Comparison of ENCODE assay signal across 1 cellular context in the genomic region with DNA sequence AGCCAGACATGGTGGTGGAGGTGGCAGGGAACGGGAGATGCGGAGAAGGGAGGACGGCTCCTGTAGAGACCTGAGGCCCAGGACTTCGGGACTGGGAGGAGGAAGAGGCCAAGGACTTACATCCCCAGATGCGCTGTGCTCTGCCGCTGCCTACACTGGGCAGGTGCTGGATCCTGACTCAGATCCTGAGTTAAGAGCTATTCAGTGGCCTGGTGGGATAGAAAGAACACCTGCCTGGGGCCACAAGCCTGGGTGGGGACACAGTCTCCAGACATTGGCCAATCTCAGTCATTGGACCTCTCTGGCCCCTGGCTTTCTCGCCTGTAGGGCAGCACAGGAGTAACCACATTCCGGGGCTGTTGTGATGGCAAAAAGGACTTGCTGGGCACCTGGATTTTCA.
TF ChIP-seq lines count a peak whose summit lies in the region.

No MANE protein-coding gene starts in this region.

TF ChIP-seq in WTC11, 78 proteins besides CTCF, POLR2A, EP300 and RAD21 (continued from another document):
- TF ChIP-seq, protein P1, sequence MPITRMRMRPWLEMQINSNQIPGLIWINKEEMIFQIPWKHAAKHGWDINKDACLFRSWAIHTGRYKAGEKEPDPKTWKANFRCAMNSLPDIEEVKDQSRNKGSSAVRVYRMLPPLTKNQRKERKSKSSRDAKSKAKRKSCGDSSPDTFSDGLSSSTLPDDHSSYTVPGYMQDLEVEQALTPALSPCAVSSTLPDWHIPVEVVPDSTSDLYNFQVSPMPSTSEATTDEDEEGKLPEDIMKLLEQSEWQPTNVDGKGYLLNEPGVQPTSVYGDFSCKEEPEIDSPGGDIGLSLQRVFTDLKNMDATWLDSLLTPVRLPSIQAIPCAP (CRISPR knock-in tag; IDR thresholded peaks at IDR 0.05): no peak
- TF ChIP-seq NR1H2 (CRISPR knock-in tag; IDR thresholded peaks at IDR 0.05) (no peak), ESRRA (CRISPR knock-in tag; IDR thresholded peaks at IDR 0.05; ENCODE audit: borderline replicate concordance) (no peak), ETV6 (CRISPR knock-in tag; IDR thresholded peaks at IDR 0.05) (no peak), PRRX2 (CRISPR knock-in tag; IDR thresholded peaks at IDR 0.05) (no peak), NFYB (CRISPR knock-in tag; conservative IDR thresholded peaks at IDR 0.05; ENCODE audit: low read depth) (no peak), ZNF219 (CRISPR knock-in tag; IDR thresholded peaks at IDR 0.05; ENCODE audit: borderline replicate concordance) (no peak), NFE2L1 (CRISPR knock-in tag; IDR thresholded peaks at IDR 0.05) (no peak), RORB (CRISPR knock-in tag; IDR thresholded peaks at IDR 0.05) (no peak), GRHL2 (CRISPR knock-in tag; IDR thresholded peaks at IDR 0.05; ENCODE audit: insufficient replicate concordance, severe bottlenecking) (no peak), FOXK1 (CRISPR knock-in tag; IDR thresholded peaks at IDR 0.05) (no peak), GTF2I (CRISPR knock-in tag; conservative IDR thresholded peaks at IDR 0.05) (no peak)
- TF ChIP-seq, protein P2, sequence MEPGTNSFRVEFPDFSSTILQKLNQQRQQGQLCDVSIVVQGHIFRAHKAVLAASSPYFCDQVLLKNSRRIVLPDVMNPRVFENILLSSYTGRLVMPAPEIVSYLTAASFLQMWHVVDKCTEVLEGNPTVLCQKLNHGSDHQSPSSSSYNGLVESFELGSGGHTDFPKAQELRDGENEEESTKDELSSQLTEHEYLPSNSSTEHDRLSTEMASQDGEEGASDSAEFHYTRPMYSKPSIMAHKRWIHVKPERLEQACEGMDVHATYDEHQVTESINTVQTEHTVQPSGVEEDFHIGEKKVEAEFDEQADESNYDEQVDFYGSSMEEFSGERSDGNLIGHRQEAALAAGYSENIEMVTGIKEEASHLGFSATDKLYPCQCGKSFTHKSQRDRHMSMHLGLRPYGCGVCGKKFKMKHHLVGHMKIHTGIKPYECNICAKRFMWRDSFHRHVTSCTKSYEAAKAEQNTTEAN (CRISPR knock-in tag; IDR thresholded peaks at IDR 0.05): no peak
- TF ChIP-seq, protein P3, sequence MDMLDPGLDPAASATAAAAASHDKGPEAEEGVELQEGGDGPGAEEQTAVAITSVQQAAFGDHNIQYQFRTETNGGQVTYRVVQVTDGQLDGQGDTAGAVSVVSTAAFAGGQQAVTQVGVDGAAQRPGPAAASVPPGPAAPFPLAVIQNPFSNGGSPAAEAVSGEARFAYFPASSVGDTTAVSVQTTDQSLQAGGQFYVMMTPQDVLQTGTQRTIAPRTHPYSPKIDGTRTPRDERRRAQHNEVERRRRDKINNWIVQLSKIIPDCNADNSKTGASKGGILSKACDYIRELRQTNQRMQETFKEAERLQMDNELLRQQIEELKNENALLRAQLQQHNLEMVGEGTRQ (CRISPR knock-in tag; IDR thresholded peaks at IDR 0.05): no peak
